5 cellular contexts compared by ENCODE assay signal in genomic region chr20:62148383-62148782, GRCh38. TPM values are rescaled to one million over a fixed set of nuclear protein-coding genes. Genes with fewer than 3 reads are reported as not detected.
DNase-seq lines count a peak whose midpoint lies in the region; ATAC-seq, FAIRE-seq and TF ChIP-seq lines count a peak whose summit lies in the region.
"Not testable (repeated sequence)": the region's sequence is repeated elsewhere in the genome, so short reads cannot be mapped to it uniquely, and the experiment has no call there.

No MANE protein-coding gene starts in this region.

- ATAC-seq in lower lobe of right lung = not testable (repeated sequence)

- DNase-seq in Caco-2; H1 (ENCODE audit: low read depth in 1 of 2, low spot score in 2 of 2); lower lobe of right lung; trophoblast cell: not testable (repeated sequence)

- H3K27me3 ChIP-seq in Caco-2 (replicated peaks; ENCODE audit: control insufficient read depth, insufficient read depth, low read length); Loucy (ENCODE audit: insufficient read depth, low read length, poor library complexity, severe bottlenecking); H1 (replicated peaks in 1 of 4; ENCODE audit: control insufficient read depth in 3 of 4, extremely low read depth in 1 of 4, insufficient read depth in 3 of 4, low read length in 3 of 4); lower lobe of right lung (ENCODE audit: low read depth); trophoblast cell (ENCODE audit: insufficient read depth, low read length): not testable (repeated sequence)

- H4K20me1 ChIP-seq in Loucy (ENCODE audit: insufficient read depth, low read length, poor library complexity, severe bottlenecking) = peaks cover 74% of the 10 kb centered on the region
- peaks cover 50 to 55% of the 10 kb centered on the region in 2 experiments for H4K20me1 ChIP-seq in H1 (replicated peaks in 1 of 2; ENCODE audit: control insufficient read depth in 1 of 2, insufficient read depth in 2 of 2, low read length in 2 of 2)

- H2BK20ac ChIP-seq in H1 (ENCODE audit: low read length) = not testable (repeated sequence)

- peak overlapping the region; percentile 4 for H3K4me2 ChIP-seq in Loucy (ENCODE audit: low read depth, low read length, poor library complexity, severe bottlenecking)
- not testable (repeated sequence) for H3K4me2 ChIP-seq in H1 (ENCODE audit: insufficient read depth in 1 of 2, low read depth in 2 of 2, low read length in 2 of 2); trophoblast cell (ENCODE audit: low read length)

- H3K27ac Mint-ChIP-seq in Caco-2 (ENCODE audit: unreplicated experiment) = peak overlapping the region; percentile 73

- H4K5ac ChIP-seq in H1 (ENCODE audit: insufficient read length, low read depth, low read length) = not testable (repeated sequence)

- H3K23me2 ChIP-seq in H1 (ENCODE audit: low read depth, low read length) = not testable (repeated sequence)

- H4K91ac ChIP-seq in H1 (replicated peaks; ENCODE audit: insufficient read length, low read length); trophoblast cell (ENCODE audit: low read depth, low read length): not testable (repeated sequence)

- not testable (repeated sequence) for TF ChIP-seq POLR2A in H1 (IDR thresholded peaks at IDR 0.05; ENCODE audit: control extremely low read depth in 1 of 2, low read depth in 2 of 2, low read length in 2 of 2)

- not testable (repeated sequence) for H3F3A ChIP-seq in Loucy (ENCODE audit: low read depth)

- TF ChIP-seq CTCF in Caco-2 (IDR thresholded peaks at IDR 0.05; ENCODE audit: insufficient read depth in 1 of 2, low read depth in 1 of 2, low read length in 1 of 2, severe bottlenecking in 1 of 2, unreplicated experiment in 1 of 2); Loucy (conservative IDR thresholded peaks at IDR 0.05; ENCODE audit: low read length); H1 (IDR thresholded peaks at IDR 0.05; ENCODE audit: control extremely low read depth in 1 of 3, insufficient read depth in 1 of 3, low read depth in 1 of 3, low read length in 3 of 3); lower lobe of right lung (IDR thresholded peaks at IDR 0.05): not testable (repeated sequence)

- not testable (repeated sequence) for H3K14ac ChIP-seq in H1 (ENCODE audit: insufficient read length); trophoblast cell (ENCODE audit: low read length)

- not testable (repeated sequence) for H3K27ac ChIP-seq in H1 (ENCODE audit: low read depth, low read length); trophoblast cell (ENCODE audit: low read depth, low read length)
- peak overlapping the region; percentile 56 for H3K27ac ChIP-seq in lower lobe of right lung

- TF ChIP-seq EP300 in H1 (IDR thresholded peaks at IDR 0.05; ENCODE audit: borderline replicate concordance in 1 of 2, low read depth in 2 of 2, low read length in 2 of 2) = not testable (repeated sequence)

- POLR2A ChIA-PET in Caco-2 (lab: Charles Lee) = not testable (repeated sequence)
- POLR2A ChIA-PET in H1 (lab: Charles Lee; ENCODE audit: partially characterized antibody) = interaction anchor here (0.7 to 1.0 kb wide), 3 partner anchors 8 to 137 kb away, joined by 3 to 4 read pairs (median 3); no protein-coding TSS in a partner anchor

- H3K4me1 Mint-ChIP-seq in Caco-2 (ENCODE audit: low read depth, unreplicated experiment) = peaks cover 32% of the 10 kb centered on the region

- H2AFZ ChIP-seq in Loucy (ENCODE audit: low read length); H1 (ENCODE audit: low read length); trophoblast cell (ENCODE audit: insufficient read depth, low read length, poor library complexity): not testable (repeated sequence)

- H3K27me3 Mint-ChIP-seq in Caco-2 (ENCODE audit: insufficient read depth, unreplicated experiment) = not testable (repeated sequence)

- peak overlapping the region; percentile 95; the same call in 1 of the 2 replicates for H2AK5ac ChIP-seq in H1 (ENCODE audit: low read depth, low read length)
- not testable (repeated sequence) for H2AK5ac ChIP-seq in trophoblast cell (ENCODE audit: low read length)

- not testable (repeated sequence) for TF ChIP-seq RAD21 in H1 (IDR thresholded peaks at IDR 0.05 in 1 of 2, conservative IDR thresholded peaks at IDR 0.05 in 1 of 2; ENCODE audit: low read depth in 2 of 2, low read length in 2 of 2)

- H3K4ac ChIP-seq in H1 (replicated peaks; ENCODE audit: insufficient read length, low read depth, low read length) = not testable (repeated sequence)
- peak overlapping the region; percentile 44 for H3K4ac ChIP-seq in trophoblast cell (ENCODE audit: low read depth, low read length)

- not testable (repeated sequence) for H3K36me3 ChIP-seq in Caco-2 (ENCODE audit: control insufficient read depth, insufficient read depth, low read length); lower lobe of right lung
- H3K36me3 ChIP-seq in Loucy (ENCODE audit: insufficient read depth, low read length) (peaks cover 13% of the 10 kb centered on the region; the same call in 1 of the 2 replicates), H1 (ENCODE audit: control insufficient read depth in 2 of 4, insufficient read depth in 4 of 4, low read length in 3 of 4) (peaks cover 0 to 11% (median 8%) of the 10 kb centered on the region in 4 experiments; a peak in 6 of 8 replicates), trophoblast cell (ENCODE audit: control insufficient read depth in 1 of 2, insufficient read depth in 2 of 2, low read length in 2 of 2) (peaks cover 18 to 22% of the 10 kb centered on the region in 2 experiments)

- peaks cover 61% of the 10 kb centered on the region for H3K36me3 Mint-ChIP-seq in Caco-2 (ENCODE audit: insufficient read depth, unreplicated experiment)

- H3K4me3 ChIP-seq in Caco-2 (ENCODE audit: low read depth, low read length); Loucy (ENCODE audit: low read length, poor library complexity, severe bottlenecking); H1 (ENCODE audit: extremely low read depth in 1 of 4, insufficient read depth in 2 of 4, low read depth in 3 of 4, low read length in 4 of 4); lower lobe of right lung; trophoblast cell (ENCODE audit: low read depth, low read length): not testable (repeated sequence)

- intact Hi-C loops in Caco-2 (cut with micrococcal nuclease; ENCODE audit: unreplicated experiment) = loop anchor here (10.0 kb wide), 1 partner anchor 256 kb away; the partner anchor contains the start of gene CABLES2
- intact Hi-C loops in lower lobe of right lung (cut with DNase I) = not testable (repeated sequence)

- peaks cover 94% of the 10 kb centered on the region for H3K79me2 ChIP-seq in Loucy (ENCODE audit: insufficient read depth, low read length)
- peaks cover 58 to 93% of the 10 kb centered on the region in 2 experiments for H3K79me2 ChIP-seq in H1 (ENCODE audit: control insufficient read depth in 1 of 2, insufficient read depth in 2 of 2, low read length in 2 of 2)
- peaks cover 32% of the 10 kb centered on the region for H3K79me2 ChIP-seq in trophoblast cell (ENCODE audit: control insufficient read depth, insufficient read depth, low read length, poor library complexity)

- H3K79me1 ChIP-seq in H1 (ENCODE audit: low read depth, low read length) = peaks cover 51% of the 10 kb centered on the region
- H3K79me1 ChIP-seq in trophoblast cell (ENCODE audit: low read length) = not testable (repeated sequence)

- H4K8ac ChIP-seq in H1 (ENCODE audit: extremely low read depth, insufficient read depth, low read length); trophoblast cell (ENCODE audit: low read depth, low read length): not testable (repeated sequence)

- H3K9me3 ChIP-seq in Caco-2; Loucy (ENCODE audit: insufficient read depth, low read depth, low read length); H1 (ENCODE audit: insufficient read depth in 2 of 2, low read depth in 1 of 2, low read length in 1 of 2); lower lobe of right lung; trophoblast cell (ENCODE audit: insufficient read depth, low read depth, low read length): not testable (repeated sequence)

- H3K18ac ChIP-seq in H1 (ENCODE audit: extremely low read depth, low read length); trophoblast cell (ENCODE audit: low read length): not testable (repeated sequence)

- H2BK5ac ChIP-seq in H1 (ENCODE audit: low read depth, low read length); trophoblast cell (ENCODE audit: low read depth, low read length, poor library complexity): not testable (repeated sequence)

- not testable (repeated sequence) for H3K4me3 Mint-ChIP-seq in Caco-2 (ENCODE audit: unreplicated experiment)

- H3K23ac ChIP-seq in H1 (ENCODE audit: insufficient read length); trophoblast cell (ENCODE audit: low read length): not testable (repeated sequence)

- not testable (repeated sequence) for H3K56ac ChIP-seq in H1 (replicated peaks; ENCODE audit: insufficient read length, low read depth, low read length)

- H3K9me2 ChIP-seq in Loucy (replicated peaks; ENCODE audit: low read depth, low read length) = not testable (repeated sequence)

- FAIRE-seq in H1 (lab: Jason Lieb, UNC) = not testable (repeated sequence)

- not testable (repeated sequence) for H2BK12ac ChIP-seq in H1 (ENCODE audit: low read depth, low read length); trophoblast cell (ENCODE audit: low read length)

- not testable (repeated sequence) for H2BK15ac ChIP-seq in H1 (ENCODE audit: low read length)

- WGBS in H1 (ENCODE audit: extremely low coverage in 1 of 2, insufficient coverage in 1 of 2, insufficient read length in 1 of 2, insufficient replicate concordance in 2 of 2, low coverage in 1 of 2, low lambda C conversion rate in 2 of 2, missing lambda C conversion rate in 1 of 2), 2 experiments = 89% methylated on average over 9 of the region's 10 CpGs; no CpG with 5 or more reads in 1 of the 2 experiments
- WGBS in trophoblast cell (ENCODE audit: extremely low coverage, insufficient coverage, insufficient read length) = no CpG with 5 or more reads among the region's 10 CpGs

- H4K12ac ChIP-seq in trophoblast cell (ENCODE audit: low read depth, low read length) = not testable (repeated sequence)

- CTCF ChIA-PET in Caco-2 (lab: Charles Lee); H1 (lab: Charles Lee; ENCODE audit: partially characterized antibody): not testable (repeated sequence)

- not testable (repeated sequence) for H2BK120ac ChIP-seq in H1 (replicated peaks; ENCODE audit: low read depth, low read length); trophoblast cell (ENCODE audit: insufficient read depth, low read length, poor library complexity)

- not testable (repeated sequence) for H3K9ac ChIP-seq in Loucy (ENCODE audit: low read depth, low read length, poor library complexity, severe bottlenecking); H1 (replicated peaks in 1 of 4; ENCODE audit: extremely low read depth in 1 of 4, low read depth in 3 of 4, low read length in 3 of 4); trophoblast cell (ENCODE audit: low read length)

- H3K4me1 ChIP-seq in Caco-2 (peaks cover 25% of the 10 kb centered on the region), Loucy (ENCODE audit: insufficient read depth, low read length, poor library complexity, severe bottlenecking) (peaks cover 24% of the 10 kb centered on the region), H1 (replicated peaks in 1 of 4; ENCODE audit: control insufficient read depth in 3 of 4, insufficient read depth in 4 of 4, low read length in 3 of 4) (peaks cover 0 to 19% (median 8%) of the 10 kb centered on the region in 4 experiments; a peak in 6 of 7 replicates), lower lobe of right lung (peaks cover 32% of the 10 kb centered on the region), trophoblast cell (ENCODE audit: control insufficient read depth in 1 of 2, insufficient read depth in 2 of 2, low read length in 2 of 2) (peaks cover 9 to 20% of the 10 kb centered on the region in 2 experiments)

- H3K9me3 Mint-ChIP-seq in Caco-2 (ENCODE audit: unreplicated experiment) = peaks cover 11% of the 10 kb centered on the region

- not testable (repeated sequence) for BruUV-seq in Caco-2 (replicated peaks; lab: Mats Ljungman, UMichigan)

RNA-seq across cellular contexts. Expression of gene SS18L1, which starts 4.8 kb away (rescaled TPM):
- total RNA-seq in Caco-2 (2022) (46.4 and 52.1 TPM in 2 replicates), lower lobe of right lung (17.8 TPM)
- 22.4 and 28.4 TPM in 2 replicates for total RNA-seq in H1 (2021; fragmentation: NEBNext Ultra II Directional; extraction: Animal tissue kit (Norgen Biotek cat#: 25700))
- polyA plus RNA-seq in H1 (2011; rRNA removed) = 29.7 and 36.6 TPM in 2 replicates
- polyA plus RNA-seq in H1 (2011; cell fraction: cytosol; rRNA removed) = 30.1 TPM
- polyA plus RNA-seq in H1 (2011; cell fraction: nucleus; rRNA removed) = 83.9 TPM
- polyA plus RNA-seq in H1 (2012, experiment 1 of 2) = 18.9 to 24.1 TPM (median 19.8 TPM) in 4 replicates
- polyA plus RNA-seq in H1 (2012, experiment 2 of 2) = 3.0 TPM
- polyA plus RNA-seq in H1 (2013, experiment 1 of 2) = 12.9 TPM
- 12.2 TPM for polyA plus RNA-seq in H1 (2013, experiment 2 of 2)
- 16.5 and 24.4 TPM in 2 replicates for polyA minus RNA-seq in H1 (2011; rRNA and poly(A)+ RNA removed)
- polyA minus RNA-seq in H1 (2011; cell fraction: cytosol; rRNA and poly(A)+ RNA removed) = 33.8 TPM
- polyA minus RNA-seq in H1 (2011; cell fraction: nucleus; rRNA and poly(A)+ RNA removed) = 29.1 TPM
- 11.5 and 12.4 TPM in 2 replicates for polyA plus RNA-seq in trophoblast cell (2013)

RNA-seq across cellular contexts. Expression of gene PSMA7, which starts 5.2 kb away (rescaled TPM):
- total RNA-seq in Caco-2 (2022) (702 and 760 TPM in 2 replicates), lower lobe of right lung (223 TPM)
- 339 and 361 TPM in 2 replicates for total RNA-seq in H1 (2021; fragmentation: NEBNext Ultra II Directional; extraction: Animal tissue kit (Norgen Biotek cat#: 25700))
- 607 and 648 TPM in 2 replicates for polyA plus RNA-seq in H1 (2011; rRNA removed)
- polyA plus RNA-seq in H1 (2011; cell fraction: cytosol; rRNA removed) = 619 TPM
- polyA plus RNA-seq in H1 (2011; cell fraction: nucleus; rRNA removed) = 429 TPM
- polyA plus RNA-seq in H1 (2012, experiment 1 of 2) = 276 to 407 TPM (median 389 TPM) in 4 replicates
- polyA plus RNA-seq in H1 (2012, experiment 2 of 2) = 325 TPM
- polyA plus RNA-seq in H1 (2013, experiment 1 of 2) = 550 TPM
- polyA plus RNA-seq in H1 (2013, experiment 2 of 2) = 519 TPM
- 194 and 202 TPM in 2 replicates for polyA minus RNA-seq in H1 (2011; rRNA and poly(A)+ RNA removed)
- 110 TPM for polyA minus RNA-seq in H1 (2011; cell fraction: cytosol; rRNA and poly(A)+ RNA removed)
- polyA minus RNA-seq in H1 (2011; cell fraction: nucleus; rRNA and poly(A)+ RNA removed) = 72.4 TPM
- 323 and 344 TPM in 2 replicates for polyA plus RNA-seq in trophoblast cell (2013)

RNA-seq across cellular contexts. Expression of gene LSM14B, which starts 26.1 kb away (rescaled TPM):
- total RNA-seq in Caco-2 (2022) = 143 and 154 TPM in 2 replicates
- total RNA-seq in H1 (2021; fragmentation: NEBNext Ultra II Directional; extraction: Animal tissue kit (Norgen Biotek cat#: 25700)) = 65.6 and 70.0 TPM in 2 replicates
- 58.3 and 93.9 TPM in 2 replicates for polyA plus RNA-seq in H1 (2011; rRNA removed)
- polyA plus RNA-seq in H1 (2011; cell fraction: cytosol; rRNA removed) = 55.5 TPM
- polyA plus RNA-seq in H1 (2011; cell fraction: nucleus; rRNA removed) = 80.3 TPM
- polyA plus RNA-seq in H1 (2012, experiment 1 of 2) = 62.5 to 71.2 TPM (median 67.6 TPM) in 4 replicates
- polyA plus RNA-seq in H1 (2012, experiment 2 of 2) = 24.0 TPM
- 46.2 TPM for polyA plus RNA-seq in H1 (2013, experiment 1 of 2)
- polyA plus RNA-seq in H1 (2013, experiment 2 of 2) = 45.5 TPM
- polyA minus RNA-seq in H1 (2011; rRNA and poly(A)+ RNA removed) = 51.4 and 62.8 TPM in 2 replicates
- 40.5 TPM for polyA minus RNA-seq in H1 (2011; cell fraction: cytosol; rRNA and poly(A)+ RNA removed)
- 38.9 TPM for polyA minus RNA-seq in H1 (2011; cell fraction: nucleus; rRNA and poly(A)+ RNA removed)
- total RNA-seq in lower lobe of right lung = 36.8 TPM
- 38.6 and 39.1 TPM in 2 replicates for polyA plus RNA-seq in trophoblast cell (2013)

RNA-seq across cellular contexts. Expression of gene MTG2, which starts 34.4 kb away (rescaled TPM):
- total RNA-seq in Caco-2 (2022) = 110 and 111 TPM in 2 replicates
- total RNA-seq in H1 (2021; fragmentation: NEBNext Ultra II Directional; extraction: Animal tissue kit (Norgen Biotek cat#: 25700)) = 22.8 and 24.1 TPM in 2 replicates
- polyA plus RNA-seq in H1 (2011; rRNA removed) = 14.4 and 24.7 TPM in 2 replicates
- polyA plus RNA-seq in H1 (2011; cell fraction: cytosol; rRNA removed) = 18.4 TPM
- polyA plus RNA-seq in H1 (2011; cell fraction: nucleus; rRNA removed) = 19.7 TPM
- polyA plus RNA-seq in H1 (2012, experiment 1 of 2) = 17.7 to 22.3 TPM (median 18.6 TPM) in 4 replicates
- 18.3 TPM for polyA plus RNA-seq in H1 (2012, experiment 2 of 2)
- polyA plus RNA-seq in H1 (2013, experiment 1 of 2) = 23.6 TPM
- polyA plus RNA-seq in H1 (2013, experiment 2 of 2) = 23.9 TPM
- polyA minus RNA-seq in H1 (2011; rRNA and poly(A)+ RNA removed) = 7.7 and 10.8 TPM in 2 replicates
- polyA minus RNA-seq in H1 (2011; cell fraction: cytosol; rRNA and poly(A)+ RNA removed) = 8.8 TPM
- polyA minus RNA-seq in H1 (2011; cell fraction: nucleus; rRNA and poly(A)+ RNA removed) = 12.1 TPM
- 27.1 TPM for total RNA-seq in lower lobe of right lung
- 25.9 and 27.2 TPM in 2 replicates for polyA plus RNA-seq in trophoblast cell (2013)
